Comparison of ENCODE assay signal across 8 cellular contexts in the genomic region with DNA sequence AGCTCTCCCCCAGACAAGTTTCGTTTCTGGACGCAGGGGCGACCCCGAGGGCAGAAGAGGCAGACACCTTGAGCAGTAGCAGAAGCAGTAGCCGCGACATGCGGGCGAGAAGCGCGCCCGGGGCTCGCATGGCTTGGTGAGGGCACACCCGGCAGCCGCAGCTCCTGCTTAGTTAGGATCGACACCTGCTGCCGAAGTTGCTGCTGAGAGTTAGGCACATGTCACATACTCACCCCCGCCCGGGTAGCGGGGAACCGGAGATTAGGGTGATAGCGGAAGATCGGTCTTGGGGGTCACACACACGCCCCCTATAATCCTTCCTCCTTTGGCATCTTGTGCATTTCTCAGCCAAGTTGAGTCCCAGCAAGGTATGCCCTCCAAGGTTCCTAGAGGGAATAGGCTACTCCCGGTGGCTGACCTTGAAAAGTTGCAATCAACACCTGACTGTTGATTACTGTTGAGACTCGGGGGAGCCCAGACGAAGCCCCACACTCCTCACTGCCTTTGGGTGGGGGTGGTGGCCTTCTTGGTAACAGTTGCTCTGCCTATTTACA. TPM values are rescaled to one million over a fixed set of nuclear protein-coding genes. Genes with fewer than 3 reads are reported as not detected.
DNase-seq lines count a peak whose midpoint lies in the region; ATAC-seq and TF ChIP-seq lines count a peak whose summit lies in the region.

No MANE protein-coding gene starts in this region.

- peak overlapping the region; percentile 64 for H2BK20ac ChIP-seq in IMR-90 (ENCODE audit: low read depth, low read length)

- peak overlapping the region; percentile 21 for H4K5ac ChIP-seq in IMR-90 (ENCODE audit: low read depth, low read length)

- peak overlapping the region; percentile 86 for H3K56ac ChIP-seq in IMR-90 (ENCODE audit: extremely low read depth, insufficient read depth, low read length)

- H3K4ac ChIP-seq in IMR-90 (ENCODE audit: low read depth, low read length): peak overlapping the region; percentile 90

- POLR2A ChIA-PET in IMR-90 (lab: Charles Lee; ENCODE audit: unreplicated experiment): no interaction called here

- no peak for TF ChIP-seq CTCF in C4-2B (conservative IDR thresholded peaks at IDR 0.05)
- no peak for TF ChIP-seq CTCF in IMR-90 (conservative IDR thresholded peaks at IDR 0.05; ENCODE audit: low read depth, low read length)

- DNase-seq in IMR-90 (peak; percentile 5), left ventricle myocardium superior (peak; percentile 40), sciatic nerve (ENCODE audit: low spot score) (no peak), DMS153 (lab: John Stamatoyannopoulos, UW) (no peak), DMS79 treated with DMSO at 0.1 percent for 48 hours (lab: John Stamatoyannopoulos, UW) (no peak)
- peak in 1 of 2 donors; percentile 27 for DNase-seq in activated naive CD4-positive, alpha-beta T cell treated with anti-CD3 and anti-CD28 coated beads, Interleukin-2, amount 50 U/mL, for 72 hours (ENCODE audit: low spot score in 2 of 2)

- dilution Hi-C loops in IMR-90 (cut with HindIII; ENCODE audit: low sequenced_read_pairs, unreplicated experiment): no loop called here

- no peaks in the 10 kb centered on the region for H3K9me1 ChIP-seq in IMR-90 (ENCODE audit: insufficient read depth, low read length)

- peaks cover 14% of the 10 kb centered on the region for H4K20me1 ChIP-seq in IMR-90 (ENCODE audit: insufficient read depth, low read length)

- peaks cover 4% of the 10 kb centered on the region; the same call in 1 of the 2 replicates for H3K9me3 ChIP-seq in IMR-90 (ENCODE audit: control insufficient read depth, insufficient read depth, low read length)

- peak overlapping the region; percentile 86 for H3K9ac ChIP-seq in IMR-90 (ENCODE audit: low read depth, low read length)

- H2AFZ ChIP-seq in IMR-90 (replicated peaks; ENCODE audit: low read length, poor library complexity): peak overlapping the region; percentile 93

- H2AK9ac ChIP-seq in IMR-90 (replicated peaks; ENCODE audit: low read depth, low read length, poor library complexity): peak overlapping the region; percentile 38

- H2BK120ac ChIP-seq in IMR-90 (ENCODE audit: low read depth, low read length): peak overlapping the region; percentile 83

- peaks cover 8 to 15% of the 10 kb centered on the region in 2 donors for H3K36me3 Mint-ChIP-seq in activated naive CD4-positive, alpha-beta T cell treated with anti-CD3 and anti-CD28 coated beads, Interleukin-2, amount 50 U/mL, for 72 hours

- in situ Hi-C loops in IMR-90 (cut with MboI; ENCODE audit: low sequenced_read_pairs): no loop called here

- no peak for TF ChIP-seq POLR2A in IMR-90 (IDR thresholded peaks at IDR 0.05; ENCODE audit: low read depth, low read length)

- peak overlapping the region; percentile 56 for H3K18ac ChIP-seq in IMR-90 (ENCODE audit: low read depth, low read length)

- no peaks in the 10 kb centered on the region for H3K27me3 ChIP-seq in IMR-90 (ENCODE audit: control insufficient read depth, insufficient read depth, low read length)

- H3K27ac Mint-ChIP-seq in activated naive CD4-positive, alpha-beta T cell treated with anti-CD3 and anti-CD28 coated beads, Interleukin-2, amount 50 U/mL, for 72 hours: peak overlapping the region in 1 of 2 donors; percentile 83

- peaks cover 2% of the 10 kb centered on the region; the same call in 1 of the 2 replicates for H3K4me1 ChIP-seq in IMR-90 (ENCODE audit: control insufficient read depth, insufficient read depth, low read length)

- H4K8ac ChIP-seq in IMR-90 (ENCODE audit: low read depth in 2 of 2, low read length in 2 of 2): peak overlapping the region; percentile 76 to 79; a peak in 3 of 4 replicates

- no CpG with 5 or more reads among the region's 26 CpGs for WGBS in IMR-90 (ENCODE audit: extremely low coverage in 2 of 2, insufficient read length in 1 of 2), 2 experiments

- intact Hi-C loops in IMR-90 (cut with micrococcal nuclease): loop anchor here (1.0 to 5.0 kb wide), 5 partner anchors 42 to 594 kb away; no protein-coding TSS in a partner anchor
- intact Hi-C loops in left ventricle myocardium superior (cut with micrococcal nuclease): no loop called here
- intact Hi-C loops in sciatic nerve (cut with DNase I): no loop called here

- CTCF ChIA-PET in IMR-90 (lab: Yijun Ruan, JAX): interaction anchor here (0.6 to 3.4 kb wide), 11 partner anchors 12 to 1254 kb away, joined by 3 to 12 read pairs (median 6); no protein-coding TSS in a partner anchor

- peak overlapping the region; percentile 83; the same call in 2 of the 3 replicates for H2BK15ac ChIP-seq in IMR-90 (ENCODE audit: low read depth, low read length)

- H3K23ac ChIP-seq in IMR-90 (ENCODE audit: low read depth, low read length): peak overlapping the region; percentile 97

- peak overlapping the region; percentile 73 for H3K4me3 ChIP-seq in IMR-90 (ENCODE audit: insufficient read depth, low read depth, low read length)

- H2AK5ac ChIP-seq in IMR-90 (ENCODE audit: low read depth, low read length): peak overlapping the region; percentile 78

- H3K27ac ChIP-seq in C4-2B (peak overlapping the region; percentile 30; the same call in 1 of the 2 replicates), IMR-90 (ENCODE audit: insufficient read depth, low read length) (peak overlapping the region; percentile 78)

- H4K91ac ChIP-seq in IMR-90 (ENCODE audit: insufficient read depth, low read depth, low read length): peak overlapping the region; percentile 84

- H3K4me2 ChIP-seq in IMR-90 (ENCODE audit: low read depth, low read length): peak overlapping the region; percentile 92

- TSS peak; percentile 65 for BruUV-seq in IMR-90 (replicated peaks; lab: Mats Ljungman, UMichigan)

- H3K9me3 Mint-ChIP-seq in activated naive CD4-positive, alpha-beta T cell treated with anti-CD3 and anti-CD28 coated beads, Interleukin-2, amount 50 U/mL, for 72 hours: no peaks in the 10 kb centered on the region

- H3K14ac ChIP-seq in IMR-90 (replicated peaks; ENCODE audit: low read depth, low read length): peak overlapping the region; percentile 91

- peak; percentile 43 for ATAC-seq in GM19438 (IDR thresholded peaks at IDR 0.05; ENCODE audit: low read depth, unreplicated experiment)
- ATAC-seq in IMR-90 (ENCODE audit: low read depth): peak; percentile 6
- peak; percentile 13 to 56 for ATAC-seq in activated naive CD4-positive, alpha-beta T cell treated with anti-CD3 and anti-CD28 coated beads, Interleukin-2, amount 50 U/mL, for 72 hours
- ATAC-seq in left ventricle myocardium superior: peak; percentile 14
- peak; percentile 27 for ATAC-seq in sciatic nerve

- H2BK5ac ChIP-seq in IMR-90 (ENCODE audit: low read depth, low read length, poor library complexity, severe bottlenecking): peak overlapping the region; percentile 80

- peaks cover 5% of the 10 kb centered on the region; the same call in 1 of the 2 replicates for H3K36me3 ChIP-seq in IMR-90 (ENCODE audit: control insufficient read depth, insufficient read depth, low read length)

- TF ChIP-seq RAD21 in IMR-90 (IDR thresholded peaks at IDR 0.05; ENCODE audit: low read length): 0 out of 2 replicates have a peak, but pooled peaks have one; percentile 2

- peaks cover 4 to 31% of the 10 kb centered on the region in 2 experiments; a peak in 3 of 4 replicates for H3K79me1 ChIP-seq in IMR-90 (ENCODE audit: low read depth in 1 of 2, low read length in 2 of 2)

TF ChIP-seq in IMR-90, 13 proteins besides CTCF, POLR2A, EP300 and RAD21:
- TF ChIP-seq BHLHE40 (IDR thresholded peaks at IDR 0.05; ENCODE audit: low read depth, low read length) (no peak), NFE2L2 (IDR thresholded peaks at IDR 0.05; ENCODE audit: low read depth, low read length) (no peak), SMC3 (IDR thresholded peaks at IDR 0.05; ENCODE audit: low read depth, low read length) (no peak), RFX5 (IDR thresholded peaks at IDR 0.05; ENCODE audit: low read depth, low read length) (no peak), CHD1 (IDR thresholded peaks at IDR 0.05; ENCODE audit: low read depth, low read length) (no peak), FOS (IDR thresholded peaks at IDR 0.05; ENCODE audit: low read depth, low read length) (no peak), MAFK (IDR thresholded peaks at IDR 0.05; ENCODE audit: low read depth, low read length) (no peak), MXI1 (IDR thresholded peaks at IDR 0.05; ENCODE audit: borderline replicate concordance, low read depth, low read length) (no peak), RCOR1 (IDR thresholded peaks at IDR 0.05; ENCODE audit: insufficient replicate concordance, low read length) (no peak), CEBPB (IDR thresholded peaks at IDR 0.05; ENCODE audit: low read depth, low read length) (no peak), MAZ (IDR thresholded peaks at IDR 0.05; ENCODE audit: borderline replicate concordance, low read depth, low read length) (no peak)
- TF ChIP-seq, protein P1, sequence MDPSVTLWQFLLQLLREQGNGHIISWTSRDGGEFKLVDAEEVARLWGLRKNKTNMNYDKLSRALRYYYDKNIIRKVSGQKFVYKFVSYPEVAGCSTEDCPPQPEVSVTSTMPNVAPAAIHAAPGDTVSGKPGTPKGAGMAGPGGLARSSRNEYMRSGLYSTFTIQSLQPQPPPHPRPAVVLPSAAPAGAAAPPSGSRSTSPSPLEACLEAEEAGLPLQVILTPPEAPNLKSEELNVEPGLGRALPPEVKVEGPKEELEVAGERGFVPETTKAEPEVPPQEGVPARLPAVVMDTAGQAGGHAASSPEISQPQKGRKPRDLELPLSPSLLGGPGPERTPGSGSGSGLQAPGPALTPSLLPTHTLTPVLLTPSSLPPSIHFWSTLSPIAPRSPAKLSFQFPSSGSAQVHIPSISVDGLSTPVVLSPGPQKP (IDR thresholded peaks at IDR 0.05; ENCODE audit: borderline replicate concordance, low read depth, low read length): no peak
- TF ChIP-seq, protein P2, sequence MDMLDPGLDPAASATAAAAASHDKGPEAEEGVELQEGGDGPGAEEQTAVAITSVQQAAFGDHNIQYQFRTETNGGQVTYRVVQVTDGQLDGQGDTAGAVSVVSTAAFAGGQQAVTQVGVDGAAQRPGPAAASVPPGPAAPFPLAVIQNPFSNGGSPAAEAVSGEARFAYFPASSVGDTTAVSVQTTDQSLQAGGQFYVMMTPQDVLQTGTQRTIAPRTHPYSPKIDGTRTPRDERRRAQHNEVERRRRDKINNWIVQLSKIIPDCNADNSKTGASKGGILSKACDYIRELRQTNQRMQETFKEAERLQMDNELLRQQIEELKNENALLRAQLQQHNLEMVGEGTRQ (IDR thresholded peaks at IDR 0.05; ENCODE audit: low read depth, low read length): no peak

RNA-seq across cellular contexts. Expression of a gene that starts 0.7 kb away (rescaled TPM):
- total RNA-seq in IMR-90 (2012; rRNA removed) (9.2 and 9.3 TPM in 2 replicates), left ventricle myocardium superior (not detected), sciatic nerve (0.13 TPM)
- 3.8 and 4.6 TPM in 2 replicates for polyA plus RNA-seq in IMR-90 (2012; rRNA removed)
- 2.5 and 4.0 TPM in 2 replicates for polyA plus RNA-seq in IMR-90 (2012; cell fraction: cytosol; rRNA removed)
- polyA plus RNA-seq in IMR-90 (2012; cell fraction: nucleus; rRNA removed; ENCODE audit: low replicate concordance): 0.79 and 1.4 TPM in 2 replicates
- not detected for total RNA-seq in activated naive CD4-positive, alpha-beta T cell treated with anti-CD3 and anti-CD28 coated beads, Interleukin-2, amount 50 U/mL, for 72 hours

Comparison
In these comparisons a context has a peak if more than half of its experiments do, and no peak if none do; other contexts are left out.
1. DNase-seq: peak in IMR-90 (single experiment) and left ventricle myocardium superior (single experiment); none in sciatic nerve (single experiment), DMS153 (single experiment) and DMS79 treated with DMSO at 0.1 percent for 48 hours (single experiment).
2. Peak in every context shown above with its lines, with median percentiles within 50 percentile points of each other: ATAC-seq.